ENCODE assay signal across 8 cellular contexts in genomic region chr13:49669735-49670309, GRCh38. TPM values are rescaled to one million over a fixed set of nuclear protein-coding genes. Genes with fewer than 3 reads are reported as not detected.
DNase-seq lines count a peak whose midpoint lies in the region; ATAC-seq lines count a peak whose summit lies in the region.

No MANE protein-coding gene starts in this region.

- no peak overlapping the region for H2BK120ac ChIP-seq in trophoblast cell (ENCODE audit: insufficient read depth, low read length, poor library complexity)

- CTCF ChIA-PET in activated CD4-positive, alpha-beta memory T cell treated with anti-CD3 and anti-CD28 coated beads, Interleukin-2, amount 10 ng/mL, durations not matched to agents 7 days and 5 days (lab: Charles Lee) = interaction anchor here (1.6 kb wide), 1 partner anchor 24 kb away, joined by 3 read pairs; no protein-coding TSS in a partner anchor

- H4K8ac ChIP-seq in trophoblast cell (ENCODE audit: low read depth, low read length) = no peak overlapping the region

- no peak overlapping the region for H3K4me3 Mint-ChIP-seq in activated CD4-positive, alpha-beta memory T cell treated with anti-CD3 and anti-CD28 coated beads, Interleukin-2, amount 10 ng/mL, durations not matched to agents 7 days and 5 days

- no peak overlapping the region for H4K91ac ChIP-seq in trophoblast cell (ENCODE audit: low read depth, low read length)

- H3K36me3 ChIP-seq in trophoblast cell (ENCODE audit: control insufficient read depth in 1 of 2, insufficient read depth in 2 of 2, low read length in 2 of 2) = peaks cover 0 to 7% of the 10 kb centered on the region in 2 experiments

- H3K14ac ChIP-seq in trophoblast cell (ENCODE audit: low read length) = no peak overlapping the region

- no peaks in the 10 kb centered on the region for H3K27me3 Mint-ChIP-seq in activated CD4-positive, alpha-beta memory T cell treated with anti-CD3 and anti-CD28 coated beads, Interleukin-2, amount 10 ng/mL, durations not matched to agents 7 days and 5 days

- H4K12ac ChIP-seq in trophoblast cell (ENCODE audit: low read depth, low read length) = no peak overlapping the region

- H3K4me2 ChIP-seq in trophoblast cell (ENCODE audit: low read length) = no peak overlapping the region

- H3K4me3 ChIP-seq in trophoblast cell (ENCODE audit: low read depth, low read length) = no peak overlapping the region

- H3K4ac ChIP-seq in trophoblast cell (ENCODE audit: low read depth, low read length) = no peak overlapping the region

- peak; percentile 82 for DNase-seq in D341Med (ENCODE audit: low spot score)
- peak; percentile 7 for DNase-seq in NCI-H2107 (lab: John Stamatoyannopoulos, UW)
- DNase-seq in activated CD4-positive, alpha-beta memory T cell treated with anti-CD3 and anti-CD28 coated beads, Interleukin-2, amount 10 ng/mL, durations not matched to agents 7 days and 5 days = peak; percentile 44
- peak; percentile 72 for DNase-seq in globus pallidus (ENCODE audit: low spot score)
- peak; percentile 30 to 78 for DNase-seq in trophoblast cell
- no peak for DNase-seq in GOT3 (lab: John Stamatoyannopoulos, UW)

- no peaks in the 10 kb centered on the region for H3K9me3 Mint-ChIP-seq in activated CD4-positive, alpha-beta memory T cell treated with anti-CD3 and anti-CD28 coated beads, Interleukin-2, amount 10 ng/mL, durations not matched to agents 7 days and 5 days

- no peak overlapping the region for H3K27ac Mint-ChIP-seq in activated CD4-positive, alpha-beta memory T cell treated with anti-CD3 and anti-CD28 coated beads, Interleukin-2, amount 10 ng/mL, durations not matched to agents 7 days and 5 days

- H3K23ac ChIP-seq in trophoblast cell (ENCODE audit: low read length) = no peak overlapping the region

- no peak overlapping the region for H2BK12ac ChIP-seq in trophoblast cell (ENCODE audit: low read length)

- WGBS in trophoblast cell (ENCODE audit: extremely low coverage, insufficient coverage, insufficient read length) = 100% methylated on average over 2 of the region's 5 CpGs

- no peak overlapping the region for H3K9ac ChIP-seq in trophoblast cell (ENCODE audit: low read length)

- H3K79me2 ChIP-seq in trophoblast cell (ENCODE audit: control insufficient read depth, insufficient read depth, low read length, poor library complexity) = no peaks in the 10 kb centered on the region

- no peak overlapping the region for H3K18ac ChIP-seq in trophoblast cell (ENCODE audit: low read length)

- ATAC-seq in GM21786 (IDR thresholded peaks at IDR 0.05; ENCODE audit: unreplicated experiment) (peak; percentile 62), HG02981 (IDR thresholded peaks at IDR 0.05; ENCODE audit: unreplicated experiment) (no peak)

- no peaks in the 10 kb centered on the region for H3K9me3 ChIP-seq in trophoblast cell (ENCODE audit: insufficient read depth, low read depth, low read length)

- no peaks in the 10 kb centered on the region for H3K27me3 ChIP-seq in trophoblast cell (ENCODE audit: insufficient read depth, low read length)

- H3K36me3 Mint-ChIP-seq in activated CD4-positive, alpha-beta memory T cell treated with anti-CD3 and anti-CD28 coated beads, Interleukin-2, amount 10 ng/mL, durations not matched to agents 7 days and 5 days (ENCODE audit: low read depth) = peaks cover 18% of the 10 kb centered on the region

- H3K79me1 ChIP-seq in trophoblast cell (ENCODE audit: low read length) = no peaks in the 10 kb centered on the region

- no peak overlapping the region for H2AK5ac ChIP-seq in trophoblast cell (ENCODE audit: low read length)

- no peaks in the 10 kb centered on the region for H3K4me1 ChIP-seq in trophoblast cell (ENCODE audit: control insufficient read depth in 1 of 2, insufficient read depth in 2 of 2, low read length in 2 of 2)

- no peak overlapping the region for H2AFZ ChIP-seq in trophoblast cell (ENCODE audit: insufficient read depth, low read length, poor library complexity)

- H3K4me1 Mint-ChIP-seq in activated CD4-positive, alpha-beta memory T cell treated with anti-CD3 and anti-CD28 coated beads, Interleukin-2, amount 10 ng/mL, durations not matched to agents 7 days and 5 days = peaks cover 1% of the 10 kb centered on the region

- H3K27ac ChIP-seq in trophoblast cell (ENCODE audit: low read depth, low read length) = no peak overlapping the region

- no peak overlapping the region for H2BK5ac ChIP-seq in trophoblast cell (ENCODE audit: low read depth, low read length, poor library complexity)

- POLR2A ChIA-PET in activated CD4-positive, alpha-beta memory T cell treated with anti-CD3 and anti-CD28 coated beads, Interleukin-2, amount 10 ng/mL, durations not matched to agents 7 days and 5 days (lab: Charles Lee) = no interaction called here

RNA-seq across cellular contexts. Expression of gene EBPL, which starts 21.5 kb away (rescaled TPM):
- total RNA-seq in activated CD4-positive, alpha-beta memory T cell treated with anti-CD3 and anti-CD28 coated beads, Interleukin-2, amount 10 ng/mL, durations not matched to agents 7 days and 5 days = 10 to 100 TPM; 27.5 to 28.1 TPM
- polyA plus RNA-seq in trophoblast cell (2013) = 39.2 and 41.1 TPM in 2 replicates

RNA-seq across cellular contexts. Expression of gene ARL11, which starts 41.5 kb away (rescaled TPM):
- under 1 TPM; 0.63 to 0.81 TPM for total RNA-seq in activated CD4-positive, alpha-beta memory T cell treated with anti-CD3 and anti-CD28 coated beads, Interleukin-2, amount 10 ng/mL, durations not matched to agents 7 days and 5 days
- polyA plus RNA-seq in trophoblast cell (2013) = 0.10 and 0.12 TPM in 2 replicates
